In genomic region chr1:3408751-3409266, GRCh38 we compare ENCODE assay signal across 1 cellular context.
TF ChIP-seq lines count a peak whose summit lies in the region.

No MANE protein-coding gene starts in this region.

TF ChIP-seq in HepG2, 621 proteins besides CTCF, POLR2A, EP300 and RAD21 (continued from another document):
- peak; percentile 53; the same call in 1 of the 2 replicates for TF ChIP-seq ZNF646 (CRISPR knock-in tag; IDR thresholded peaks at IDR 0.05)
- no peak for TF ChIP-seq ARNTL (CRISPR knock-in tag; IDR thresholded peaks at IDR 0.05)
- no peak for TF ChIP-seq ZMYM3 (CRISPR knock-in tag; IDR thresholded peaks at IDR 0.05)
- TF ChIP-seq ARID2 (CRISPR knock-in tag; IDR thresholded peaks at IDR 0.05; ENCODE audit: borderline replicate concordance): no peak
- TF ChIP-seq RBM22 (optimal IDR thresholded peaks at IDR 0.05; ENCODE audit: low read length): no peak
- TF ChIP-seq GABPA (IDR thresholded peaks at IDR 0.05; ENCODE audit: low read depth, low read length): 0 out of 2 replicates have a peak, but pooled peaks have one; percentile 13
- no peak for TF ChIP-seq GABPA (CRISPR knock-in tag; IDR thresholded peaks at IDR 0.05; ENCODE audit: low read depth)
- TF ChIP-seq E2F2 (CRISPR knock-in tag; IDR thresholded peaks at IDR 0.05; ENCODE audit: borderline replicate concordance): no peak
